In the genomic region with DNA sequence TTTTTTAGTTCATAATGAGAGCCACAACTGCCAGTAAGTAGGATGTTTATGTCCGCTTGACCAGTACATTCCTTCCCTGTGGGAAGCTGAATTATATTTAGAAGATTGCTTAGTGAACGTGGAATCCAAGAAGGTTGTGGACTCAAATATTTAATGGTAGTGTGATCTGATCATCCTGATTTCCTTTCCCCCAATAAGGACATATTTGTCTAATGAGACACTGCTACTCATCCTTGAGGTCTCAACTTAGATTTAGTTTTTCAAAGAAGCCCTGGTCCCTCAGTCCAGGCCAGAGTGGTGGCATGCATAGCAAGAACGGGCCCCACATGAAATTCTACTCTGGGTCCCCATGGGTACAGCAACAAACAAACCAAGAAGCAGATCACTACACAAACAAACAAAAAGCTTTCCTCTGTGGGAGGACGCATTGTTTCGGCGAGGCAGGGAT, we compare ENCODE assay signal across 14 cellular contexts.
DNase-seq lines count a peak whose midpoint lies in the region; ATAC-seq and TF ChIP-seq lines count a peak whose summit lies in the region.
"Had no signal": no experiment of that assay in that cellular context is flagged by ENCODE, and none has a peak within 500 bp of the region (broad histone marks: within the 10 kb centered on the region; RNA-seq: fewer than 3 reads in every experiment).

No MANE protein-coding gene starts in this region.

- H3K4me3 ChIP-seq in astrocyte of the cerebellum (ENCODE audit: low read depth, low read length): no peak overlapping the region

- in situ Hi-C loops in astrocyte of the cerebellum (cut with HindIII; ENCODE audit: low sequenced_read_pairs): no loop called here

- peak; percentile 37 to 48 for ATAC-seq in left cardiac atrium
- ATAC-seq: Panc1 had no signal

- TF ChIP-seq CTCF in astrocyte of the cerebellum (IDR thresholded peaks at IDR 0.05; ENCODE audit: low read depth, low read length, missing control alignments): no peak

- DNase-seq in ELR (ENCODE audit: low read depth) (peak; percentile 48), astrocyte of the cerebellum (ENCODE audit: low read depth) (peak; percentile 75), left cardiac atrium (no peak), renal cortical epithelial cell (ENCODE audit: low read depth) (peak; percentile 33), T-helper 2 cell (no peak), DMS53 (lab: John Stamatoyannopoulos, UW) (no peak), NCI-H187 treated with DMSO at 0.1 percent for 48 hours (lab: John Stamatoyannopoulos, UW) (no peak), DMS53 treated with DMSO at 0.1 percent for 48 hours (lab: John Stamatoyannopoulos, UW; ENCODE audit: unreplicated experiment) (no peak)
- DNase-seq: CD4-positive, CD25-positive, alpha-beta regulatory T cell; MV-4-11; NCI-H345; stimulated activated CD4-positive, alpha-beta T cell treated with anti-CD3 and anti-CD28 coated beads, Interleukin-1b, Interleukin-23, amount 100 ng/mL, for 48 hours; T1000 had no signal

- intact Hi-C loops in left cardiac atrium (cut with DNase I): no loop called here

Comparison
In these comparisons a context has a peak if more than half of its experiments do, and no peak if none do; other contexts are left out.
1. DNase-seq: peak in ELR (single experiment), astrocyte of the cerebellum (single experiment) and renal cortical epithelial cell (single experiment); none in left cardiac atrium (single experiment), T-helper 2 cell (0 of 5), DMS53 (single experiment), NCI-H187 treated with DMSO at 0.1 percent for 48 hours (single experiment) and DMS53 treated with DMSO at 0.1 percent for 48 hours (single experiment).